8 cellular contexts compared by ENCODE assay signal in genomic region chr6:85449818-85450577, GRCh38. TPM values are rescaled to one million over a fixed set of nuclear protein-coding genes. Genes with fewer than 3 reads are reported as not detected.
DNase-seq lines count a peak whose midpoint lies in the region; ATAC-seq and TF ChIP-seq lines count a peak whose summit lies in the region.

NT5E (plus strand) TSS chr6:85450083; CDS start chr6:85450140, 57 bp downstream.

- TF ChIP-seq CTCF in cardiac muscle cell (IDR thresholded peaks at IDR 0.05; ENCODE audit: low read depth, low read length) (no peak), parathyroid adenoma (IDR thresholded peaks at IDR 0.05) (no peak)

- H3K4me3 ChIP-seq in cardiac muscle cell (peak within 1 kb of the TSS; percentile 44), parathyroid adenoma (ENCODE audit: low read depth, low read length) (peak within 1 kb of the TSS; percentile 52)

- no peak within 1 kb of the TSS for H3K9ac ChIP-seq in parathyroid adenoma

- H3K36me3 ChIP-seq in cardiac muscle cell (no peaks in the 10 kb centered on the region), parathyroid adenoma (ENCODE audit: control insufficient read depth, insufficient read depth, low read length) (no peaks in the 10 kb centered on the region)

- no peaks in the 10 kb centered on the region for H3K79me2 ChIP-seq in parathyroid adenoma

- H3K27ac ChIP-seq in adipose tissue (ENCODE audit: low read depth, low read length): peak within 1 kb of the TSS; percentile 75
- no peak within 1 kb of the TSS for H3K27ac ChIP-seq in cardiac muscle cell
- no peak within 1 kb of the TSS for H3K27ac ChIP-seq in parathyroid adenoma

- WGBS in adipose tissue, 3 donors: 0 to 1% (median 0%) methylated on average over 73 to 82 of the region's 82 CpGs

- ATAC-seq in GM18508 (IDR thresholded peaks at IDR 0.05; ENCODE audit: insufficient read depth, unreplicated experiment): peak; percentile 50
- ATAC-seq in HG02885 (IDR thresholded peaks at IDR 0.05; ENCODE audit: poor library complexity, unreplicated experiment): peak; percentile 72

- H2AFZ ChIP-seq in parathyroid adenoma: peak within 1 kb of the TSS; percentile 85

- DNase-seq in 8988T (peak; percentile 65), NCI-H748 treated with DMSO at 0.1 percent for 48 hours (lab: John Stamatoyannopoulos, UW) (peak; percentile 29), cardiac muscle cell (ENCODE audit: low read depth in 1 of 2, low spot score in 1 of 2) (peak; percentile 76 to 79), NOMO-1 (lab: John Stamatoyannopoulos, UW; ENCODE audit: unreplicated experiment in 2 of 2) (no peak)

- H3K4me1 ChIP-seq in cardiac muscle cell (ENCODE audit: low read depth) (no peaks in the 10 kb centered on the region), parathyroid adenoma (no peaks in the 10 kb centered on the region)

- H3K27me3 ChIP-seq in cardiac muscle cell (peaks cover 99% of the 10 kb centered on the region), parathyroid adenoma (ENCODE audit: control insufficient read depth, insufficient read depth, low read length) (no peaks in the 10 kb centered on the region)

- H3K9me3 ChIP-seq in cardiac muscle cell (ENCODE audit: low read depth) (no peaks in the 10 kb centered on the region), parathyroid adenoma (ENCODE audit: control insufficient read depth, low read length) (no peaks in the 10 kb centered on the region)

- peak within 1 kb of the TSS; percentile 82 for H3K4me2 ChIP-seq in parathyroid adenoma (ENCODE audit: low read length)

RNA-seq across cellular contexts. Expression of gene NT5E, which starts in this region (rescaled TPM):
- 10 to 100 TPM in 2 of 3 donors, under 1 TPM in 1; 0.99 to 13.2 (median 11.0) TPM for polyA plus RNA-seq in adipose tissue
- total RNA-seq in cardiac muscle cell: 0.56 and 0.80 TPM in 2 replicates
- 0.70 and 3.2 TPM in 2 replicates for polyA plus RNA-seq in cardiac muscle cell

Comparison
In these comparisons a context has a peak if more than half of its experiments do, and no peak if none do; other contexts are left out.
1. DNase-seq: peak in 8988T (single experiment), NCI-H748 treated with DMSO at 0.1 percent for 48 hours (single experiment) and cardiac muscle cell (2 of 2); none in NOMO-1 (0 of 2).